ENCODE assay signal across 23 cellular contexts in genomic region chr20:52086878-52087277, GRCh38.
DNase-seq lines count a peak whose midpoint lies in the region; ATAC-seq, FAIRE-seq and TF ChIP-seq lines count a peak whose summit lies in the region.
"Had no signal": no experiment of that assay in that cellular context is flagged by ENCODE, and none has a peak within 500 bp of the region (broad histone marks: within the 10 kb centered on the region; RNA-seq: fewer than 3 reads in every experiment).

No MANE protein-coding gene starts in this region.

- TF ChIP-seq EP300 in HepG2 (IDR thresholded peaks at IDR 0.05; ENCODE audit: low read depth in 2 of 2, low read length in 2 of 2) (no peak), HepG2 (CRISPR knock-in tag; IDR thresholded peaks at IDR 0.05; ENCODE audit: borderline replicate concordance) (no peak), K562 (IDR thresholded peaks at IDR 0.05; ENCODE audit: low read length) (no peak)

- H3K36me3 ChIP-seq in HepG2 (replicated peaks in 1 of 2; ENCODE audit: control insufficient read depth in 1 of 2, insufficient read depth in 2 of 2, low read length in 2 of 2) (peaks cover 0 to 5% of the 10 kb centered on the region in 2 experiments; a peak in 2 of 5 replicates), right lobe of liver (no peaks in the 10 kb centered on the region), HEK293 (ENCODE audit: control insufficient read depth in 2 of 2, insufficient read depth in 1 of 2, low read length in 2 of 2) (peaks cover 30 to 87% of the 10 kb centered on the region in 2 experiments), K562 (ENCODE audit: control insufficient read depth, insufficient read depth, low read length) (no peaks in the 10 kb centered on the region), mesenchymal stem cell (ENCODE audit: control insufficient read depth in 1 of 2, insufficient read depth in 2 of 2, low read depth in 1 of 2, low read length in 2 of 2) (peaks cover 25 to 32% of the 10 kb centered on the region in 2 experiments), prostate gland (peaks cover 0 to 4% of the 10 kb centered on the region in 2 donors)
- H3K36me3 ChIP-seq: BE2C had no signal

- peaks cover 17 to 20% of the 10 kb centered on the region in 2 donors for H3K4me1 Mint-ChIP-seq in natural killer cell treated with Interleukin-12 subunit alpha and Interleukin-12 subunit beta and Interleukin-15 and Interleukin-18, amount 100 ng/mL, for 72 hours (ENCODE audit: low read depth in 2 of 2)
- peaks cover 18 to 22% of the 10 kb centered on the region in 2 donors for H3K4me1 Mint-ChIP-seq in effector memory CD8-positive, alpha-beta T cell (ENCODE audit: low read depth in 2 of 2)
- H3K4me1 Mint-ChIP-seq: CD14-positive monocyte had no signal

- peaks cover 18% of the 10 kb centered on the region for H3K79me1 ChIP-seq in mesenchymal stem cell (replicated peaks; ENCODE audit: low read length, poor library complexity, severe bottlenecking)

- POLR2A ChIA-PET in HepG2 (lab: Yijun Ruan, JAX): no interaction called here
- POLR2A ChIA-PET in HEK293 (lab: Yijun Ruan, JAX): no interaction called here
- POLR2A ChIA-PET in K562 (lab: Yijun Ruan, JAX): no interaction called here

- DNase-seq in HepG2 (ENCODE audit: low spot score) (no peak), right lobe of liver (no peak), K562 (ENCODE audit: extremely low read depth in 1 of 4, low spot score in 3 of 4) (no peak), mesenchymal stem cell (no peak), prostate gland (ENCODE audit: low spot score) (no peak)
- no peak for DNase-seq in natural killer cell treated with Interleukin-12 subunit alpha and Interleukin-12 subunit beta and Interleukin-15 and Interleukin-18, amount 100 ng/mL, for 72 hours (ENCODE audit: low spot score)
- DNase-seq in effector memory CD8-positive, alpha-beta T cell: no peak
- DNase-seq: BE2C; C1 segment of cervical spinal cord; CD4-positive, alpha-beta memory T cell; CD4-positive, CD25-positive, alpha-beta regulatory T cell; CD8-positive, alpha-beta memory T cell; COR-L47; DMS79 treated with DMSO at 0.1 percent for 48 hours; GF-D8 had no signal

- H2AK5ac ChIP-seq in mesenchymal stem cell (ENCODE audit: low read length, severe bottlenecking): no peak overlapping the region

- peaks cover 18% of the 10 kb centered on the region for H3K36me3 Mint-ChIP-seq in natural killer cell treated with Interleukin-12 subunit alpha and Interleukin-12 subunit beta and Interleukin-15 and Interleukin-18, amount 100 ng/mL, for 72 hours
- peaks cover 12% of the 10 kb centered on the region for H3K36me3 Mint-ChIP-seq in effector memory CD8-positive, alpha-beta T cell (ENCODE audit: insufficient read depth)

- TF ChIP-seq CTCF in HepG2 (CRISPR knock-in tag; IDR thresholded peaks at IDR 0.05) (no peak), right lobe of liver (IDR thresholded peaks at IDR 0.05) (no peak), HEK293 (tag by site-specific recombination; IDR thresholded peaks at IDR 0.05) (no peak), K562 (IDR thresholded peaks at IDR 0.05 in 2 of 3, conservative IDR thresholded peaks at IDR 0.05 in 1 of 3; ENCODE audit: insufficient read depth in 2 of 3, low read depth in 1 of 3, low read length in 3 of 3) (no peak), prostate gland (IDR thresholded peaks at IDR 0.05) (no peak)

- peaks cover 12% of the 10 kb centered on the region; the same call in 1 of the 2 replicates for H3K4me1 ChIP-seq in HepG2 (ENCODE audit: insufficient read depth, low read length)
- H3K4me1 ChIP-seq in right lobe of liver: no peaks in the 10 kb centered on the region
- no peaks in the 10 kb centered on the region for H3K4me1 ChIP-seq in HEK293 (ENCODE audit: control insufficient read depth, insufficient read depth, low read length)
- no peaks in the 10 kb centered on the region; a peak in 1 of 5 replicates for H3K4me1 ChIP-seq in K562 (replicated peaks in 1 of 2; ENCODE audit: control insufficient read depth in 2 of 2, insufficient read depth in 2 of 2, low read length in 2 of 2)
- no peaks in the 10 kb centered on the region for H3K4me1 ChIP-seq in mesenchymal stem cell (ENCODE audit: control insufficient read depth, insufficient read depth, low read depth, low read length)
- no peaks in the 10 kb centered on the region for H3K4me1 ChIP-seq in prostate gland (replicated peaks)
- H3K4me1 ChIP-seq: BE2C had no signal

- TF ChIP-seq POLR2A in HepG2 (IDR thresholded peaks at IDR 0.05; ENCODE audit: insufficient read depth in 1 of 2, low read depth in 2 of 2, low read length in 2 of 2): no peak
- no peak for TF ChIP-seq POLR2A in right lobe of liver (IDR thresholded peaks at IDR 0.05)
- no peak for TF ChIP-seq POLR2A in K562 (conservative IDR thresholded peaks at IDR 0.05)
- no peak for TF ChIP-seq POLR2A in prostate gland (IDR thresholded peaks at IDR 0.05)

- CTCF ChIA-PET in HepG2 (lab: Yijun Ruan, JAX; ENCODE audit: low intra/inter-chr PET ratio, low total read pairs): interaction anchor here (1.2 kb wide), 1 partner anchor 448 kb away, joined by 4 read pairs; no protein-coding TSS in a partner anchor
- CTCF ChIA-PET in HEK293 (lab: Yijun Ruan, JAX): interaction anchor here (0.7 kb wide), 1 partner anchor 446 kb away, joined by 3 read pairs; no protein-coding TSS in a partner anchor
- CTCF ChIA-PET in K562 (lab: Yijun Ruan, JAX; ENCODE audit: low intra/inter-chr PET ratio): no interaction called here

- no peak overlapping the region for H3K4ac ChIP-seq in mesenchymal stem cell (ENCODE audit: low read depth in 1 of 2, low read length in 2 of 2)

- H3K4me2 ChIP-seq in HepG2 (ENCODE audit: low read depth, low read length) (no peak overlapping the region), K562 (ENCODE audit: insufficient read depth, low read length) (no peak overlapping the region), mesenchymal stem cell (ENCODE audit: low read length, poor library complexity, severe bottlenecking) (no peak overlapping the region)
- H3K4me2 ChIP-seq: BLaER1 had no signal

- H3K27ac Mint-ChIP-seq in natural killer cell treated with Interleukin-12 subunit alpha and Interleukin-12 subunit beta and Interleukin-15 and Interleukin-18, amount 100 ng/mL, for 72 hours: no peak overlapping the region
- no peak overlapping the region for H3K27ac Mint-ChIP-seq in effector memory CD8-positive, alpha-beta T cell
- H3K27ac Mint-ChIP-seq: CD14-positive monocyte; CD4-positive, alpha-beta memory T cell; CD4-positive, CD25-positive, alpha-beta regulatory T cell; CD8-positive, alpha-beta memory T cell had no signal

- H3K79me2 ChIP-seq in HepG2 (ENCODE audit: insufficient read depth, low read length) (no peaks in the 10 kb centered on the region), K562 (ENCODE audit: control insufficient read depth, insufficient read depth, low read length) (no peaks in the 10 kb centered on the region)

- H3K9ac ChIP-seq in HepG2 (ENCODE audit: insufficient read depth, low read depth, low read length) (no peak overlapping the region), K562 (ENCODE audit: insufficient read depth in 1 of 2, low read depth in 2 of 2, low read length in 2 of 2) (no peak overlapping the region), mesenchymal stem cell (ENCODE audit: low read length) (no peak overlapping the region)
- H3K9ac ChIP-seq: BLaER1 had no signal

- TF ChIP-seq RAD21 in HepG2 (CRISPR knock-in tag; IDR thresholded peaks at IDR 0.05) (no peak), K562 (CRISPR knock-in tag; conservative IDR thresholded peaks at IDR 0.05 in 1 of 2, IDR thresholded peaks at IDR 0.05 in 1 of 2) (no peak)

- no peak overlapping the region for H3K4me3 ChIP-seq in HepG2 (replicated peaks in 1 of 3; ENCODE audit: insufficient read depth in 1 of 3, low read depth in 2 of 3, low read length in 3 of 3)
- no peak overlapping the region for H3K4me3 ChIP-seq in right lobe of liver
- H3K4me3 ChIP-seq in HEK293 (ENCODE audit: low read depth, low read length): no peak overlapping the region
- no peak overlapping the region for H3K4me3 ChIP-seq in K562
- H3K4me3 ChIP-seq in mesenchymal stem cell (ENCODE audit: insufficient read depth in 1 of 2, low read depth in 1 of 2, low read length in 2 of 2): no peak overlapping the region
- no peak overlapping the region for H3K4me3 ChIP-seq in prostate gland
- H3K4me3 ChIP-seq: BLaER1 had no signal

- H3K27me3 ChIP-seq in HepG2 (ENCODE audit: control insufficient read depth in 1 of 2, insufficient read depth in 2 of 2, low read length in 2 of 2) (no peaks in the 10 kb centered on the region), right lobe of liver (no peaks in the 10 kb centered on the region), K562 (ENCODE audit: control insufficient read depth in 2 of 2, insufficient read depth in 2 of 2, low read length in 2 of 2) (no peaks in the 10 kb centered on the region), mesenchymal stem cell (ENCODE audit: control insufficient read depth in 1 of 2, insufficient read depth in 1 of 2, low read length in 2 of 2) (no peaks in the 10 kb centered on the region), prostate gland (replicated peaks; ENCODE audit: insufficient read depth) (no peaks in the 10 kb centered on the region)
- H3K27me3 ChIP-seq: BE2C, BLaER1 had no signal

- H4K8ac ChIP-seq in mesenchymal stem cell (ENCODE audit: low read length): no peak overlapping the region

- ATAC-seq in HepG2: no peak
- ATAC-seq in right lobe of liver: no peak
- ATAC-seq in K562: no peak
- no peak for ATAC-seq in natural killer cell treated with Interleukin-12 subunit alpha and Interleukin-12 subunit beta and Interleukin-15 and Interleukin-18, amount 100 ng/mL, for 72 hours
- ATAC-seq in effector memory CD8-positive, alpha-beta T cell (replicated peaks): no peak

- BruUV-seq in HepG2 (replicated peaks; lab: Mats Ljungman, UMichigan) (no TSS peak), K562 (replicated peaks; lab: Mats Ljungman, UMichigan) (no TSS peak)

- H3K9me1 ChIP-seq in K562 (ENCODE audit: control insufficient read depth, insufficient read depth, low read length): no peaks in the 10 kb centered on the region

- FAIRE-seq in HepG2 (lab: Jason Lieb, UNC) (no peak), K562 (lab: Jason Lieb, UNC) (no peak)
- FAIRE-seq: D721Med, G401.6, GM12891, GM19239 had no signal

- H3K18ac ChIP-seq in mesenchymal stem cell (ENCODE audit: low read depth in 1 of 2, low read length in 2 of 2): no peak overlapping the region

- H2BK12ac ChIP-seq in mesenchymal stem cell (ENCODE audit: low read length in 2 of 2): no peak overlapping the region

- intact Hi-C loops in HepG2 (cut with micrococcal nuclease; ENCODE audit: unreplicated experiment): no loop called here
- intact Hi-C loops in right lobe of liver (cut with DNase I): no loop called here
- intact Hi-C loops in K562 (cut with micrococcal nuclease): no loop called here
- intact Hi-C loops in prostate gland (cut with DNase I): loop anchor here (10.0 kb wide), 1 partner anchor 1102 kb away; no protein-coding TSS in a partner anchor

- no peak overlapping the region for H2BK120ac ChIP-seq in mesenchymal stem cell (ENCODE audit: low read depth, low read length)

- in situ Hi-C loops in HepG2 (cut with HindIII; ENCODE audit: extremely low pct_ligation_motif_present, low pct_unique_long_range_greater_than_20kb): loop anchor here (25.0 kb wide), 1 partner anchor 1100 kb away; no protein-coding TSS in a partner anchor
- in situ Hi-C loops in K562 (cut with MboI): loop anchor here (10.0 to 25.0 kb wide), 2 partner anchors 712 to 1100 kb away; no protein-coding TSS in a partner anchor

- H3K9me3 ChIP-seq in HepG2 (ENCODE audit: low read length) (peaks cover 27% of the 10 kb centered on the region), right lobe of liver (peaks cover 0 to 12% (median 0%) of the 10 kb centered on the region in 4 donors), HEK293 (ENCODE audit: control insufficient read depth, insufficient read depth, low read depth, low read length) (no peaks in the 10 kb centered on the region), K562 (replicated peaks; ENCODE audit: control insufficient read depth, insufficient read depth, low read depth, low read length) (peaks cover 3% of the 10 kb centered on the region), mesenchymal stem cell (ENCODE audit: control insufficient read depth, low read length) (peaks cover 26% of the 10 kb centered on the region), prostate gland (no peaks in the 10 kb centered on the region)
- H3K9me3 ChIP-seq: BE2C had no signal

- H2AFZ ChIP-seq in HepG2 (ENCODE audit: low read length) (no peak overlapping the region), K562 (ENCODE audit: low read depth, low read length) (no peak overlapping the region), mesenchymal stem cell (ENCODE audit: low read depth, low read length) (no peak overlapping the region)

- H4K91ac ChIP-seq in mesenchymal stem cell (ENCODE audit: low read length): no peak overlapping the region

- H3K4me3 Mint-ChIP-seq in natural killer cell treated with Interleukin-12 subunit alpha and Interleukin-12 subunit beta and Interleukin-15 and Interleukin-18, amount 100 ng/mL, for 72 hours: no peak overlapping the region
- no peak overlapping the region for H3K4me3 Mint-ChIP-seq in effector memory CD8-positive, alpha-beta T cell
- H3K4me3 Mint-ChIP-seq: CD14-positive monocyte; CD4-positive, alpha-beta memory T cell; CD4-positive, CD25-positive, alpha-beta regulatory T cell had no signal

- H3K27ac ChIP-seq in HepG2 (ENCODE audit: extremely low read length, insufficient read depth, low read length) (no peak overlapping the region), right lobe of liver (no peak overlapping the region), HEK293 (ENCODE audit: extremely low read depth, low read depth, low read length) (no peak overlapping the region), K562 (ENCODE audit: extremely low read depth, low read depth, low read length) (no peak overlapping the region), mesenchymal stem cell (ENCODE audit: low read length, poor library complexity, severe bottlenecking) (peak overlapping the region; percentile 52), prostate gland (no peak overlapping the region)
- H3K27ac ChIP-seq: 22Rv1, BLaER1 had no signal

- no peak overlapping the region for H3K14ac ChIP-seq in mesenchymal stem cell (ENCODE audit: low read length in 2 of 2)

- H3K9me3 Mint-ChIP-seq in natural killer cell treated with Interleukin-12 subunit alpha and Interleukin-12 subunit beta and Interleukin-15 and Interleukin-18, amount 100 ng/mL, for 72 hours: peaks cover 4% of the 10 kb centered on the region
- peaks cover 2 to 7% of the 10 kb centered on the region in 2 donors for H3K9me3 Mint-ChIP-seq in effector memory CD8-positive, alpha-beta T cell

- no peak overlapping the region for H2BK5ac ChIP-seq in mesenchymal stem cell (ENCODE audit: low read depth, low read length, poor library complexity, severe bottlenecking)

- H3K27me3 Mint-ChIP-seq in natural killer cell treated with Interleukin-12 subunit alpha and Interleukin-12 subunit beta and Interleukin-15 and Interleukin-18, amount 100 ng/mL, for 72 hours: no peaks in the 10 kb centered on the region
- no peaks in the 10 kb centered on the region for H3K27me3 Mint-ChIP-seq in effector memory CD8-positive, alpha-beta T cell
- H3K27me3 Mint-ChIP-seq: CD4-positive, alpha-beta memory T cell; CD4-positive, CD25-positive, alpha-beta regulatory T cell; CD8-positive, alpha-beta memory T cell had no signal

- H4K20me1 ChIP-seq in HepG2 (ENCODE audit: insufficient read depth, low read length) (no peaks in the 10 kb centered on the region), K562 (replicated peaks; ENCODE audit: control insufficient read depth, insufficient read depth, low read length) (no peaks in the 10 kb centered on the region)
- H4K20me1 ChIP-seq: BLaER1 had no signal

- H2BK15ac ChIP-seq in mesenchymal stem cell (ENCODE audit: low read depth, poor library complexity, severe bottlenecking): no peak overlapping the region

- H3K23ac ChIP-seq in mesenchymal stem cell (ENCODE audit: low read length in 2 of 2): no peak overlapping the region

Comparison
In these comparisons a context has a peak if more than half of its experiments do, and no peak if none do; other contexts are left out.
1. Of the 241 proteins assayed by ChIP-seq in both HepG2 and K562: peak only in HepG2: CHD4; only in K562: none; in both: ZFP1; in neither: 239.